Comparison of ENCODE assay signal across 1 cellular context in genomic region chr6:10418862-10419748, GRCh38.
TF ChIP-seq lines count a peak whose summit lies in the region.

No MANE protein-coding gene starts in this region.

TF ChIP-seq in HEK293, 187 proteins besides CTCF, POLR2A, EP300 and RAD21 (continued from another document and continues in another):
- peak; percentile 77 for TF ChIP-seq ZNF398 (tag by site-specific recombination; IDR thresholded peaks at IDR 0.05)
- no peak for TF ChIP-seq ZNF175 (tag by site-specific recombination; IDR thresholded peaks at IDR 0.05)
- TF ChIP-seq, protein P1, sequence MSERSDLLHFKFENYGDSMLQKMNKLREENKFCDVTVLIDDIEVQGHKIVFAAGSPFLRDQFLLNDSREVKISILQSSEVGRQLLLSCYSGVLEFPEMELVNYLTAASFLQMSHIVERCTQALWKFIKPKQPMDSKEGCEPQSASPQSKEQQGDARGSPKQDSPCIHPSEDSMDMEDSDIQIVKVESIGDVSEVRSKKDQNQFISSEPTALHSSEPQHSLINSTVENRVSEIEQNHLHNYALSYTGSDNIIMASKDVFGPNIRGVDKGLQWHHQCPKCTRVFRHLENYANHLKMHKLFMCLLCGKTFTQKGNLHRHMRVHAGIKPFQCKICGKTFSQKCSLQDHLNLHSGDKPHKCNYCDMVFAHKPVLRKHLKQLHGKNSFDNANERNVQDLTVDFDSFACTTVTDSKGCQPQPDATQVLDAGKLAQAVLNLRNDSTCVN (tag by site-specific recombination; optimal IDR thresholded peaks at IDR 0.05) = peak; percentile 47
- TF ChIP-seq TCF7L2 (IDR thresholded peaks at IDR 0.05; ENCODE audit: borderline replicate concordance, low read depth, low read length) = no peak
- TF ChIP-seq ZSCAN5A (tag by site-specific recombination; IDR thresholded peaks at IDR 0.05) = no peak
- TF ChIP-seq, protein P2, sequence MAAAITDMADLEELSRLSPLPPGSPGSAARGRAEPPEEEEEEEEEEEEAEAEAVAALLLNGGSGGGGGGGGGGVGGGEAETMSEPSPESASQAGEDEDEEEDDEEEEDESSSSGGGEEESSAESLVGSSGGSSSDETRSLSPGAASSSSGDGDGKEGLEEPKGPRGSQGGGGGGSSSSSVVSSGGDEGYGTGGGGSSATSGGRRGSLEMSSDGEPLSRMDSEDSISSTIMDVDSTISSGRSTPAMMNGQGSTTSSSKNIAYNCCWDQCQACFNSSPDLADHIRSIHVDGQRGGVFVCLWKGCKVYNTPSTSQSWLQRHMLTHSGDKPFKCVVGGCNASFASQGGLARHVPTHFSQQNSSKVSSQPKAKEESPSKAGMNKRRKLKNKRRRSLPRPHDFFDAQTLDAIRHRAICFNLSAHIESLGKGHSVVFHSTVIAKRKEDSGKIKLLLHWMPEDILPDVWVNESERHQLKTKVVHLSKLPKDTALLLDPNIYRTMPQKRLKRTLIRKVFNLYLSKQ (tag by site-specific recombination; IDR thresholded peaks at IDR 0.05; ENCODE audit: borderline replicate concordance) = no peak
- no peak for TF ChIP-seq SP2 (tag by site-specific recombination; IDR thresholded peaks at IDR 0.05)
- TF ChIP-seq ZNF561 (tag by site-specific recombination; IDR thresholded peaks at IDR 0.05; ENCODE audit: borderline replicate concordance) = no peak
- TF ChIP-seq ZNF341 (tag by site-specific recombination; IDR thresholded peaks at IDR 0.05; ENCODE audit: low read depth) = 0 out of 2 replicates have a peak, but pooled peaks have one; percentile 40
- no peak for TF ChIP-seq ZNF558 (tag by site-specific recombination; IDR thresholded peaks at IDR 0.05)
- TF ChIP-seq, protein P3, sequence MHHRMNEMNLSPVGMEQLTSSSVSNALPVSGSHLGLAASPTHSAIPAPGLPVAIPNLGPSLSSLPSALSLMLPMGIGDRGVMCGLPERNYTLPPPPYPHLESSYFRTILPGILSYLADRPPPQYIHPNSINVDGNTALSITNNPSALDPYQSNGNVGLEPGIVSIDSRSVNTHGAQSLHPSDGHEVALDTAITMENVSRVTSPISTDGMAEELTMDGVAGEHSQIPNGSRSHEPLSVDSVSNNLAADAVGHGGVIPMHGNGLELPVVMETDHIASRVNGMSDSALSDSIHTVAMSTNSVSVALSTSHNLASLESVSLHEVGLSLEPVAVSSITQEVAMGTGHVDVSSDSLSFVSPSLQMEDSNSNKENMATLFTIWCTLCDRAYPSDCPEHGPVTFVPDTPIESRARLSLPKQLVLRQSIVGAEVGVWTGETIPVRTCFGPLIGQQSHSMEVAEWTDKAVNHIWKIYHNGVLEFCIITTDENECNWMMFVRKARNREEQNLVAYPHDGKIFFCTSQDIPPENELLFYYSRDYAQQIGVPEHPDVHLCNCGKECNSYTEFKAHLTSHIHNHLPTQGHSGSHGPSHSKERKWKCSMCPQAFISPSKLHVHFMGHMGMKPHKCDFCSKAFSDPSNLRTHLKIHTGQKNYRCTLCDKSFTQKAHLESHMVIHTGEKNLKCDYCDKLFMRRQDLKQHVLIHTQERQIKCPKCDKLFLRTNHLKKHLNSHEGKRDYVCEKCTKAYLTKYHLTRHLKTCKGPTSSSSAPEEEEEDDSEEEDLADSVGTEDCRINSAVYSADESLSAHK (tag by site-specific recombination; IDR thresholded peaks at IDR 0.05) = no peak
- TF ChIP-seq ZIC2 (tag by site-specific recombination; IDR thresholded peaks at IDR 0.05) = no peak
- TF ChIP-seq ZNF19 (tag by site-specific recombination; IDR thresholded peaks at IDR 0.05; ENCODE audit: low read depth) = no peak
- no peak for TF ChIP-seq ZNF26 (tag by site-specific recombination; IDR thresholded peaks at IDR 0.05)
- TF ChIP-seq, protein P4, sequence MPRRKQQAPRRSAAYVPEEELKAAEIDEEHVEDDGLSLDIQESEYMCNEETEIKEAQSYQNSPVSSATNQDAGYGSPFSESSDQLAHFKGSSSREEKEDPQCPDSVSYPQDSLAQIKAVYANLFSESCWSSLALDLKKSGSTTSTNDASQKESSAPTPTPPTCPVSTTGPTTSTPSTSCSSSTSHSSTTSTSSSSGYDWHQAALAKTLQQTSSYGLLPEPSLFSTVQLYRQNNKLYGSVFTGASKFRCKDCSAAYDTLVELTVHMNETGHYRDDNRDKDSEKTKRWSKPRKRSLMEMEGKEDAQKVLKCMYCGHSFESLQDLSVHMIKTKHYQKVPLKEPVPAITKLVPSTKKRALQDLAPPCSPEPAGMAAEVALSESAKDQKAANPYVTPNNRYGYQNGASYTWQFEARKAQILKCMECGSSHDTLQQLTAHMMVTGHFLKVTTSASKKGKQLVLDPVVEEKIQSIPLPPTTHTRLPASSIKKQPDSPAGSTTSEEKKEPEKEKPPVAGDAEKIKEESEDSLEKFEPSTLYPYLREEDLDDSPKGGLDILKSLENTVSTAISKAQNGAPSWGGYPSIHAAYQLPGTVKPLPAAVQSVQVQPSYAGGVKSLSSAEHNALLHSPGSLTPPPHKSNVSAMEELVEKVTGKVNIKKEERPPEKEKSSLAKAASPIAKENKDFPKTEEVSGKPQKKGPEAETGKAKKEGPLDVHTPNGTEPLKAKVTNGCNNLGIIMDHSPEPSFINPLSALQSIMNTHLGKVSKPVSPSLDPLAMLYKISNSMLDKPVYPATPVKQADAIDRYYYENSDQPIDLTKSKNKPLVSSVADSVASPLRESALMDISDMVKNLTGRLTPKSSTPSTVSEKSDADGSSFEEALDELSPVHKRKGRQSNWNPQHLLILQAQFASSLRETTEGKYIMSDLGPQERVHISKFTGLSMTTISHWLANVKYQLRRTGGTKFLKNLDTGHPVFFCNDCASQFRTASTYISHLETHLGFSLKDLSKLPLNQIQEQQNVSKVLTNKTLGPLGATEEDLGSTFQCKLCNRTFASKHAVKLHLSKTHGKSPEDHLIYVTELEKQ (tag by site-specific recombination; IDR thresholded peaks at IDR 0.05; ENCODE audit: borderline replicate concordance) = peak; percentile 54; the same call in 1 of the 2 replicates
- TF ChIP-seq ZNF37A (tag by site-specific recombination; IDR thresholded peaks at IDR 0.05) = no peak
- TF ChIP-seq ZNF48 (tag by site-specific recombination; IDR thresholded peaks at IDR 0.05) = no peak
- TF ChIP-seq ZNF626 (tag by site-specific recombination; IDR thresholded peaks at IDR 0.05) = no peak
- no peak for TF ChIP-seq ZBTB20 (tag by site-specific recombination; IDR thresholded peaks at IDR 0.05)
- TF ChIP-seq, protein P5, sequence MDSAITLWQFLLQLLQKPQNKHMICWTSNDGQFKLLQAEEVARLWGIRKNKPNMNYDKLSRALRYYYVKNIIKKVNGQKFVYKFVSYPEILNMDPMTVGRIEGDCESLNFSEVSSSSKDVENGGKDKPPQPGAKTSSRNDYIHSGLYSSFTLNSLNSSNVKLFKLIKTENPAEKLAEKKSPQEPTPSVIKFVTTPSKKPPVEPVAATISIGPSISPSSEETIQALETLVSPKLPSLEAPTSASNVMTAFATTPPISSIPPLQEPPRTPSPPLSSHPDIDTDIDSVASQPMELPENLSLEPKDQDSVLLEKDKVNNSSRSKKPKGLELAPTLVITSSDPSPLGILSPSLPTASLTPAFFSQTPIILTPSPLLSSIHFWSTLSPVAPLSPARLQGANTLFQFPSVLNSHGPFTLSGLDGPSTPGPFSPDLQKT (IDR thresholded peaks at IDR 0.05; ENCODE audit: borderline replicate concordance, low read depth, low read length) = no peak
- no peak for TF ChIP-seq ZNF785 (tag by site-specific recombination; IDR thresholded peaks at IDR 0.05)
- no peak for TF ChIP-seq ZFP69B (tag by site-specific recombination; IDR thresholded peaks at IDR 0.05)
- TF ChIP-seq ZNF350 (tag by site-specific recombination; IDR thresholded peaks at IDR 0.05) = no peak
- no peak for TF ChIP-seq ZNF629 (tag by site-specific recombination; IDR thresholded peaks at IDR 0.05)
- no peak for TF ChIP-seq ZNF292 (tag by site-specific recombination; IDR thresholded peaks at IDR 0.05; ENCODE audit: borderline replicate concordance, low read depth)
- no peak for TF ChIP-seq ZNF692 (tag by site-specific recombination; IDR thresholded peaks at IDR 0.05)
- TF ChIP-seq ZBTB8A (tag by site-specific recombination; IDR thresholded peaks at IDR 0.05) = peak; percentile 92
- TF ChIP-seq ZNF521 (tag by site-specific recombination; IDR thresholded peaks at IDR 0.05) = no peak
- 0 out of 2 replicates have a peak, but pooled peaks have one; percentile 11 for TF ChIP-seq ZEB2 (tag by site-specific recombination; IDR thresholded peaks at IDR 0.05)
- TF ChIP-seq ZNF146 (tag by site-specific recombination; IDR thresholded peaks at IDR 0.05) = no peak
- no peak for TF ChIP-seq GLI4 (tag by site-specific recombination; IDR thresholded peaks at IDR 0.05)
- TF ChIP-seq GLIS2 (tag by site-specific recombination; IDR thresholded peaks at IDR 0.05) = 0 out of 2 replicates have a peak, but pooled peaks have one; percentile 14
- TF ChIP-seq ZNF324 (tag by site-specific recombination; IDR thresholded peaks at IDR 0.05) = no peak
- TF ChIP-seq ZBTB44 (tag by site-specific recombination; IDR thresholded peaks at IDR 0.05) = no peak
- no peak for TF ChIP-seq BCL6B (tag by site-specific recombination; IDR thresholded peaks at IDR 0.05)
- no peak for TF ChIP-seq ZNF121 (tag by site-specific recombination; IDR thresholded peaks at IDR 0.05)
- TF ChIP-seq, protein P6, sequence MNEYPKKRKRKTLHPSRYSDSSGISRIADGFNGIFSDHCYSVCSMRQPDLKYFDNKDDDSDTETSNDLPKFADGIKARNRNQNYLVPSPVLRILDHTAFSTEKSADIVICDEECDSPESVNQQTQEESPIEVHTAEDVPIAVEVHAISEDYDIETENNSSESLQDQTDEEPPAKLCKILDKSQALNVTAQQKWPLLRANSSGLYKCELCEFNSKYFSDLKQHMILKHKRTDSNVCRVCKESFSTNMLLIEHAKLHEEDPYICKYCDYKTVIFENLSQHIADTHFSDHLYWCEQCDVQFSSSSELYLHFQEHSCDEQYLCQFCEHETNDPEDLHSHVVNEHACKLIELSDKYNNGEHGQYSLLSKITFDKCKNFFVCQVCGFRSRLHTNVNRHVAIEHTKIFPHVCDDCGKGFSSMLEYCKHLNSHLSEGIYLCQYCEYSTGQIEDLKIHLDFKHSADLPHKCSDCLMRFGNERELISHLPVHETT (tag by site-specific recombination; IDR thresholded peaks at IDR 0.05) = no peak
